In the genomic region with DNA sequence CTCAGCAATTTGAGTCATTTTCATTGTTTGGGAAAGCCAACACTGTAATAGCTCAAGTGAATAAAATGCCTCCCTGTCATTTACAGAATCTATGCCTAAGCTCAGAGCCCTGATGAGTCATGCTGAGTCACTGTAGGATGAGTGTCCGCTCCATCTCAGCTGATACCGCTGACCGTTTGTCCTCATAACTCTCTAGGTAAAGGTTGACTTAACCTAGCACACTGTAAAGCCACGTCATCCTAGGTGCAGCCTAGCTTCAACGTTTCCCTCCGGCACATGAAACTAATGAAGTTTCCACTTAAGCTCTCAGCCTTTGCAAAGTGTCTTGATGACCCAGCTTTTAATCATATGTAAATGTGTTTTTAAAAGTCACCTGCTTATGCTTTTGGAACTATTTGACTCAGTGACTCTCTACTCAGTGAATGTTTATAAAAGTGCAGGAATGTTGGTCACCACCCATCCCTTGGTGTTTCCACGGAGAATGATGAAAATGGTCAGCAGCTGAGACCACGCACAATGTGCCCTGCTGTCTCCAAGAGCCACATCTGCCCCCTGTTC, we compare ENCODE assay signal across 10 cellular contexts.
DNase-seq lines count a peak whose midpoint lies in the region; ATAC-seq and TF ChIP-seq lines count a peak whose summit lies in the region.
"Had no signal": no experiment of that assay in that cellular context is flagged by ENCODE, and none has a peak within 500 bp of the region (broad histone marks: within the 10 kb centered on the region; RNA-seq: fewer than 3 reads in every experiment).

No MANE protein-coding gene starts in this region.

- ATAC-seq in left lung = peak; percentile 53
- ATAC-seq in GM18502 (IDR thresholded peaks at IDR 0.05; ENCODE audit: poor library complexity, unreplicated experiment) = no peak
- ATAC-seq in HG02678 (IDR thresholded peaks at IDR 0.05; ENCODE audit: unreplicated experiment) = no peak
- no peak for ATAC-seq in GM21619 (IDR thresholded peaks at IDR 0.05; ENCODE audit: unreplicated experiment)

- TF ChIP-seq CTCF in left lung (IDR thresholded peaks at IDR 0.05) = no peak

- intact Hi-C loops in left lung (cut with DNase I) = no loop called here

- H3K4me1 ChIP-seq in adipocyte (ENCODE audit: control insufficient read depth, insufficient read depth, low read length) = peaks cover 8% of the 10 kb centered on the region
- no peaks in the 10 kb centered on the region for H3K4me1 ChIP-seq in left lung
- H3K4me1 ChIP-seq: HAP-1 had no signal

- peak; percentile 87 for DNase-seq in GM04503 (ENCODE audit: low read depth)
- DNase-seq in HUDEP-2 (lab: John Stamatoyannopoulos, UW; ENCODE audit: unreplicated experiment in 76 of 76) = peak in 39 of 76 experiments; percentile 0 to 82 (median 19)
- DNase-seq in adipocyte (ENCODE audit: low read depth) = peak; percentile 91
- DNase-seq in left lung = no peak
- no peak for DNase-seq in DMS 273 (lab: John Stamatoyannopoulos, UW; ENCODE audit: unreplicated experiment)

- no peak overlapping the region for H3K9ac ChIP-seq in adipocyte (ENCODE audit: low read length)

- no peaks in the 10 kb centered on the region for H3K9me3 ChIP-seq in adipocyte (ENCODE audit: control insufficient read depth, low read length)
- H3K9me3 ChIP-seq in left lung = no peaks in the 10 kb centered on the region
- H3K9me3 ChIP-seq: HAP-1, thoracic aorta had no signal

- H3K27me3 ChIP-seq in adipocyte (replicated peaks; ENCODE audit: control insufficient read depth, insufficient read depth, low read length) (no peaks in the 10 kb centered on the region), left lung (no peaks in the 10 kb centered on the region)

- H3K36me3 ChIP-seq in adipocyte (ENCODE audit: control insufficient read depth, insufficient read depth, low read length, severe bottlenecking) (no peaks in the 10 kb centered on the region), left lung (no peaks in the 10 kb centered on the region)
- H3K36me3 ChIP-seq: HAP-1, thoracic aorta had no signal

- H3K27ac ChIP-seq in left lung = no peak overlapping the region
- H3K27ac ChIP-seq: thoracic aorta had no signal

- H3K4me3 ChIP-seq in adipocyte (ENCODE audit: low read length) (no peak overlapping the region), left lung (no peak overlapping the region)
- H3K4me3 ChIP-seq: HAP-1, thoracic aorta had no signal

Comparison
In these comparisons a context has a peak if more than half of its experiments do, and no peak if none do; other contexts are left out.
1. DNase-seq: peak in GM04503 (single experiment), HUDEP-2 (39 of 76) and adipocyte (single experiment); none in left lung (0 of 2) and DMS 273 (single experiment).